ENCODE assay signal across 13 cellular contexts in the genomic region with DNA sequence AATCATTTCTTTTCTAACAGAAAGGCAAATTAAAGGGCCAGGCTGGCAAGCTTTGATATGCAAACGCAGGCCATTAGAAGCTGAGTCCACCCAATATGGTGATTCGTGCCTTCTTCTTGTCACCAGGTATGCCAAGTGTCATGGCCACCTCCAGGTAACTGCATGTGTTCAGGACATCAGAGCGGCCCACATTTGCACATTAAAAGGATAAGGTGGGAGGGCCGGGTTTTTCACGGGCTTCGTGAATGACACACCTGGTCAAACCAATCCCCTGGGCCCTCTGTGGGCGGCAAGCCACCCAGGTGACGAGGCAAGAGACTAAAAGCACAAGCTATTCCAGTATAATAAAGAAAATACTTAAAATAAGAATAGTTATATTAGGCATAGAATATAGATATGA.
DNase-seq lines count a peak whose midpoint lies in the region; ATAC-seq and TF ChIP-seq lines count a peak whose summit lies in the region.
"Had no signal": no experiment of that assay in that cellular context is flagged by ENCODE, and none has a peak within 500 bp of the region (broad histone marks: within the 10 kb centered on the region; RNA-seq: fewer than 3 reads in every experiment).

No MANE protein-coding gene starts in this region.

- H3K79me2 ChIP-seq in HCT116 (ENCODE audit: insufficient read depth, low read length) (no peaks in the 10 kb centered on the region), osteoblast (ENCODE audit: insufficient read depth, low read length) (no peaks in the 10 kb centered on the region)

- no peak for TF ChIP-seq POLR2A in HCT116 (IDR thresholded peaks at IDR 0.05; ENCODE audit: borderline replicate concordance, extremely low read depth, insufficient read depth, insufficient read length)

- no peaks in the 10 kb centered on the region for H3K27me3 Mint-ChIP-seq in activated naive CD4-positive, alpha-beta T cell treated with anti-CD3 and anti-CD28 coated beads, Interleukin-2, amount 50 U/mL, for 24 hours
- no peaks in the 10 kb centered on the region for H3K27me3 Mint-ChIP-seq in central memory CD8-positive, alpha-beta T cell
- H3K27me3 Mint-ChIP-seq in stimulated activated memory B cell treated with anti-CD40 and anti-IgM and Interleukin-4, amounts not matched to agents 10 μg/mL and 1 μg/mL and 100 μg/mL, for 72 hours: no peaks in the 10 kb centered on the region

- no peaks in the 10 kb centered on the region for H3K9me2 ChIP-seq in HCT116 (ENCODE audit: insufficient read depth)

- intact Hi-C loops in HCT116 (cut with micrococcal nuclease) (loop anchor here (1.0 to 10.0 kb wide), 2 partner anchors 136 to 194 kb away; no protein-coding TSS in a partner anchor), lower lobe of right lung (cut with DNase I) (no loop called here)

- H3K4me2 ChIP-seq in HCT116 (ENCODE audit: low read length) (0 out of 2 replicates have a peak overlapping the region, but pooled peaks have one; percentile 23), osteoblast (ENCODE audit: insufficient read depth, low read length) (no peak overlapping the region)

- H3K27ac Mint-ChIP-seq in activated naive CD4-positive, alpha-beta T cell treated with anti-CD3 and anti-CD28 coated beads, Interleukin-2, amount 50 U/mL, for 24 hours: no peak overlapping the region
- H3K27ac Mint-ChIP-seq in central memory CD8-positive, alpha-beta T cell (ENCODE audit: low read depth): peak overlapping the region; percentile 91
- peak overlapping the region; percentile 91 for H3K27ac Mint-ChIP-seq in stimulated activated memory B cell treated with anti-CD40 and anti-IgM and Interleukin-4, amounts not matched to agents 10 μg/mL and 1 μg/mL and 100 μg/mL, for 72 hours

- H3K4me3 ChIP-seq in HCT116 (replicated peaks in 1 of 2; ENCODE audit: low read depth in 1 of 2, low read length in 2 of 2) (no peak overlapping the region), osteoblast (ENCODE audit: insufficient read depth, low read length) (no peak overlapping the region), lower lobe of right lung (no peak overlapping the region)

- H4K20me1 ChIP-seq in HCT116 (ENCODE audit: insufficient read depth) (no peaks in the 10 kb centered on the region), osteoblast (ENCODE audit: insufficient read depth, low read length) (no peaks in the 10 kb centered on the region)

- ATAC-seq in HCT116 (no peak), HG03095 (IDR thresholded peaks at IDR 0.05; ENCODE audit: unreplicated experiment) (no peak), lower lobe of right lung (no peak)
- no peak for ATAC-seq in central memory CD8-positive, alpha-beta T cell (replicated peaks; ENCODE audit: extremely low read depth, poor library complexity, severe bottlenecking)
- ATAC-seq in stimulated activated memory B cell treated with anti-CD40 and anti-IgM and Interleukin-4, amounts not matched to agents 10 μg/mL and 1 μg/mL and 100 μg/mL, for 72 hours: no peak
- ATAC-seq: esophagus mucosa had no signal

- peaks cover 6 to 8% of the 10 kb centered on the region in 2 experiments; a peak in 2 of 4 replicates for H3K4me1 ChIP-seq in HCT116 (ENCODE audit: control insufficient read depth in 1 of 2, insufficient read depth in 2 of 2, low read length in 2 of 2)
- H3K4me1 ChIP-seq in osteoblast (ENCODE audit: insufficient read depth, low read length): peaks cover 4% of the 10 kb centered on the region
- H3K4me1 ChIP-seq in lower lobe of right lung: peaks cover 5% of the 10 kb centered on the region
- H3K4me1 ChIP-seq: gastrocnemius medialis, upper lobe of right lung had no signal

- H3K27ac ChIP-seq in HCT116 (ENCODE audit: low read depth, low read length) (no peak overlapping the region), osteoblast (ENCODE audit: low read depth, low read length) (no peak overlapping the region), lower lobe of right lung (no peak overlapping the region)

- H3K9ac ChIP-seq in HCT116 (ENCODE audit: low read length): no peak overlapping the region

- CTCF ChIA-PET in HCT116 (lab: Charles Lee): interaction anchor here (0.8 to 6.3 kb wide), 8 partner anchors 9 to 421 kb away, joined by 3 to 73 read pairs (median 6); no protein-coding TSS in a partner anchor

- peak overlapping the region; percentile 66 for H3K4me3 Mint-ChIP-seq in activated naive CD4-positive, alpha-beta T cell treated with anti-CD3 and anti-CD28 coated beads, Interleukin-2, amount 50 U/mL, for 24 hours
- peak overlapping the region; percentile 84 for H3K4me3 Mint-ChIP-seq in central memory CD8-positive, alpha-beta T cell
- H3K4me3 Mint-ChIP-seq in stimulated activated memory B cell treated with anti-CD40 and anti-IgM and Interleukin-4, amounts not matched to agents 10 μg/mL and 1 μg/mL and 100 μg/mL, for 72 hours: peak overlapping the region; percentile 21

- BruUV-seq in HCT116 (replicated peaks; lab: Mats Ljungman, UMichigan): no TSS peak

- TF ChIP-seq RAD21 in HCT116 (IDR thresholded peaks at IDR 0.05; ENCODE audit: low read depth): no peak

- no peak for DNase-seq in activated naive CD4-positive, alpha-beta T cell treated with anti-CD3 and anti-CD28 coated beads, Interleukin-2, amount 50 U/mL, for 16 hours
- DNase-seq in HCT116 (ENCODE audit: low read depth, low spot score) (no peak), osteoblast (ENCODE audit: insufficient read length, low spot score, missing footprints) (no peak), lower lobe of right lung (no peak)
- DNase-seq in central memory CD8-positive, alpha-beta T cell (ENCODE audit: low spot score in 2 of 2): no peak

- no peaks in the 10 kb centered on the region for H3K9me3 Mint-ChIP-seq in activated naive CD4-positive, alpha-beta T cell treated with anti-CD3 and anti-CD28 coated beads, Interleukin-2, amount 50 U/mL, for 24 hours
- H3K9me3 Mint-ChIP-seq in central memory CD8-positive, alpha-beta T cell: no peaks in the 10 kb centered on the region
- H3K9me3 Mint-ChIP-seq in stimulated activated memory B cell treated with anti-CD40 and anti-IgM and Interleukin-4, amounts not matched to agents 10 μg/mL and 1 μg/mL and 100 μg/mL, for 72 hours: no peaks in the 10 kb centered on the region
- H3K9me3 Mint-ChIP-seq: activated naive CD4-positive, alpha-beta T cell treated with anti-CD3 and anti-CD28 coated beads for 36 hours; activated T-cell treated with anti-CD3 and anti-CD28 coated beads, Interleukin-2, amount 50 U/mL, for 4 hours had no signal

- peaks cover 10% of the 10 kb centered on the region for H3K4me1 Mint-ChIP-seq in activated naive CD4-positive, alpha-beta T cell treated with anti-CD3 and anti-CD28 coated beads, Interleukin-2, amount 50 U/mL, for 24 hours
- peaks cover 8% of the 10 kb centered on the region for H3K4me1 Mint-ChIP-seq in central memory CD8-positive, alpha-beta T cell
- peaks cover 9% of the 10 kb centered on the region for H3K4me1 Mint-ChIP-seq in stimulated activated memory B cell treated with anti-CD40 and anti-IgM and Interleukin-4, amounts not matched to agents 10 μg/mL and 1 μg/mL and 100 μg/mL, for 72 hours

- no peaks in the 10 kb centered on the region for H3K36me3 ChIP-seq in HCT116 (ENCODE audit: control insufficient read depth in 1 of 2, insufficient read depth in 2 of 2, low read length in 2 of 2)
- no peaks in the 10 kb centered on the region for H3K36me3 ChIP-seq in osteoblast (ENCODE audit: insufficient read depth, low read length)
- H3K36me3 ChIP-seq in lower lobe of right lung: no peaks in the 10 kb centered on the region
- H3K36me3 ChIP-seq: gastrocnemius medialis, upper lobe of right lung had no signal

- no peaks in the 10 kb centered on the region for H3K27me3 ChIP-seq in HCT116 (ENCODE audit: insufficient read depth, low read length)
- peaks cover 4% of the 10 kb centered on the region for H3K27me3 ChIP-seq in osteoblast (ENCODE audit: insufficient read depth, low read length)
- no peaks in the 10 kb centered on the region for H3K27me3 ChIP-seq in lower lobe of right lung (ENCODE audit: low read depth)
- H3K27me3 ChIP-seq: gastrocnemius medialis, upper lobe of right lung had no signal

- RAD21 ChIA-PET in HCT116 (lab: Charles Lee; ENCODE audit: low non-redundant PET in 1 of 2, low total read pairs in 2 of 2, uncharacterized antibody in 2 of 2, unreplicated experiment in 2 of 2): interaction anchor here (0.6 to 1.6 kb wide), 10 partner anchors 35 to 803 kb away, joined by 3 to 5 read pairs (median 4); no protein-coding TSS in a partner anchor

- TF ChIP-seq CTCF in HCT116 (IDR thresholded peaks at IDR 0.05 in 2 of 3, conservative IDR thresholded peaks at IDR 0.05 in 1 of 3; ENCODE audit: borderline replicate concordance in 1 of 3, insufficient read depth in 1 of 3, low read depth in 2 of 3, low read length in 2 of 3) (no peak), osteoblast (IDR thresholded peaks at IDR 0.05; ENCODE audit: extremely low read depth, low read depth, low read length) (no peak), lower lobe of right lung (IDR thresholded peaks at IDR 0.05) (no peak)

- POLR2A ChIA-PET in HCT116 (lab: Charles Lee): interaction anchor here (0.7 kb wide), 1 partner anchor 134 kb away, joined by 7 read pairs; no protein-coding TSS in a partner anchor

- no peaks in the 10 kb centered on the region for H3K9me3 ChIP-seq in HCT116 (ENCODE audit: control insufficient read depth in 1 of 2, insufficient read depth in 1 of 2, low read depth in 1 of 2, low read length in 2 of 2)
- no peaks in the 10 kb centered on the region for H3K9me3 ChIP-seq in osteoblast (ENCODE audit: low read depth, low read length)
- H3K9me3 ChIP-seq in lower lobe of right lung: no peaks in the 10 kb centered on the region
- H3K9me3 ChIP-seq: gastrocnemius medialis, upper lobe of right lung had no signal

- H3K36me3 Mint-ChIP-seq in activated naive CD4-positive, alpha-beta T cell treated with anti-CD3 and anti-CD28 coated beads, Interleukin-2, amount 50 U/mL, for 24 hours: no peaks in the 10 kb centered on the region
- H3K36me3 Mint-ChIP-seq in central memory CD8-positive, alpha-beta T cell (ENCODE audit: insufficient read depth): peaks cover 3% of the 10 kb centered on the region
- H3K36me3 Mint-ChIP-seq in stimulated activated memory B cell treated with anti-CD40 and anti-IgM and Interleukin-4, amounts not matched to agents 10 μg/mL and 1 μg/mL and 100 μg/mL, for 72 hours: no peaks in the 10 kb centered on the region

- no peak overlapping the region for H2AFZ ChIP-seq in HCT116 (ENCODE audit: low read depth, low read length, poor library complexity, severe bottlenecking)
- H2AFZ ChIP-seq in osteoblast (ENCODE audit: low read length): no peak overlapping the region

TF ChIP-seq in HCT116, 20 proteins besides CTCF, POLR2A, EP300 and RAD21 (continues in another document):
- TF ChIP-seq EGR1 (IDR thresholded peaks at IDR 0.05; ENCODE audit: low read depth) (no peak), SIN3A (IDR thresholded peaks at IDR 0.05; ENCODE audit: low read depth) (no peak), TCF7L2 (IDR thresholded peaks at IDR 0.05; ENCODE audit: borderline replicate concordance, extremely low read depth, insufficient read depth, insufficient read length) (no peak), SP1 (IDR thresholded peaks at IDR 0.05; ENCODE audit: low read depth) (no peak), EZH2phosphoT487 (IDR thresholded peaks at IDR 0.05; ENCODE audit: borderline replicate concordance) (no peak), ZNF274 (IDR thresholded peaks at IDR 0.05; ENCODE audit: low read depth, low read length) (no peak), ELF1 (IDR thresholded peaks at IDR 0.05; ENCODE audit: borderline replicate concordance, low read depth) (no peak), SRF (IDR thresholded peaks at IDR 0.05; ENCODE audit: low read depth) (no peak)

Comparison
In these comparisons a context has a peak if more than half of its experiments do, and no peak if none do; other contexts are left out.
1. H3K4me3 Mint-ChIP-seq: peak in every context shown above with its lines; median percentile 84 in central memory CD8-positive, alpha-beta T cell; 66 in activated naive CD4-positive, alpha-beta T cell treated with anti-CD3 and anti-CD28 coated beads, Interleukin-2, amount 50 U/mL, for 24 hours; 21 in stimulated activated memory B cell treated with anti-CD40 and anti-IgM and Interleukin-4, amounts not matched to agents 10 μg/mL and 1 μg/mL and 100 μg/mL, for 72 hours.